Comparison of ENCODE assay signal across 12 cellular contexts in genomic region chr1:148362930-148363810, GRCh38.
DNase-seq lines count a peak whose midpoint lies in the region; ATAC-seq and TF ChIP-seq lines count a peak whose summit lies in the region.
"Had no signal": no experiment of that assay in that cellular context is flagged by ENCODE, and none has a peak within 500 bp of the region (broad histone marks: within the 10 kb centered on the region; RNA-seq: fewer than 3 reads in every experiment).

No MANE protein-coding gene starts in this region.

- H3K36me3 Mint-ChIP-seq in CD4-positive, alpha-beta T cell (ENCODE audit: low read depth) = no peaks in the 10 kb centered on the region
- no peaks in the 10 kb centered on the region for H3K36me3 Mint-ChIP-seq in brain
- H3K36me3 Mint-ChIP-seq in mesothelial cell of epicardium = no peaks in the 10 kb centered on the region

- no peak for TF ChIP-seq EP300 in sigmoid colon (IDR thresholded peaks at IDR 0.05)

- DNase-seq in CD4-positive, alpha-beta T cell = no peak
- DNase-seq in M059J (ENCODE audit: low read depth) = peak; percentile 25
- DNase-seq in mesothelial cell of epicardium (ENCODE audit: low spot score in 2 of 2, unreplicated experiment in 2 of 2) = no peak
- DNase-seq in sigmoid colon = no peak
- no peak for DNase-seq in NCI-H1417 (lab: John Stamatoyannopoulos, UW)
- no peak for DNase-seq in ecto neural progenitor cell (ENCODE audit: low spot score)
- no peak for DNase-seq in SKM-1 (lab: John Stamatoyannopoulos, UW; ENCODE audit: unreplicated experiment)
- DNase-seq: NCI-H2081 treated with DMSO at 0.1 percent for 48 hours had no signal

- no peak overlapping the region for H3K27ac ChIP-seq in CD4-positive, alpha-beta T cell (ENCODE audit: low read depth, low read length)
- H3K27ac ChIP-seq in sigmoid colon = no peak overlapping the region
- H3K27ac ChIP-seq: esophagus muscularis mucosa, HL-60, SJSA1 had no signal

- POLR2A ChIA-PET in CD4-positive, alpha-beta T cell (lab: Charles Lee) = interaction anchor here (1.0 to 1.7 kb wide), 3 partner anchors 9 to 28 kb away, joined by 3 to 6 read pairs (median 4); no protein-coding TSS in a partner anchor

- CTCF ChIA-PET in CD4-positive, alpha-beta T cell (lab: Charles Lee) = interaction anchor here (1.6 kb wide), 1 partner anchor 9 kb away, joined by 3 read pairs; no protein-coding TSS in a partner anchor

- H3K4me3 ChIP-seq in sigmoid colon = peak overlapping the region in 1 of 4 donors; percentile 7
- H3K4me3 ChIP-seq: SJSA1 had no signal

- 76 to 77% methylated on average over 14 of the region's 14 CpGs for WGBS in sigmoid colon, 2 donors

- H3K4me1 ChIP-seq in sigmoid colon = peaks cover 0 to 13% (median 1%) of the 10 kb centered on the region in 4 donors
- H3K4me1 ChIP-seq: SJSA1 had no signal

- TF ChIP-seq CTCF in CD4-positive, alpha-beta T cell (IDR thresholded peaks at IDR 0.05) = no peak
- TF ChIP-seq CTCF in brain (conservative IDR thresholded peaks at IDR 0.05) (no peak), mesothelial cell of epicardium (IDR thresholded peaks at IDR 0.05; ENCODE audit: unreplicated experiment) (no peak), sigmoid colon (IDR thresholded peaks at IDR 0.05) (no peak)

- peaks cover 36% of the 10 kb centered on the region for H3K4me1 Mint-ChIP-seq in CD4-positive, alpha-beta T cell (ENCODE audit: low read depth)
- H3K4me1 Mint-ChIP-seq in brain (peaks cover 17% of the 10 kb centered on the region), mesothelial cell of epicardium (peaks cover 20% of the 10 kb centered on the region)

- H3K9me3 Mint-ChIP-seq in CD4-positive, alpha-beta T cell = no peaks in the 10 kb centered on the region
- H3K9me3 Mint-ChIP-seq in brain (peaks cover 0 to 3% (median 0%) of the 10 kb centered on the region in 5 experiments), mesothelial cell of epicardium (no peaks in the 10 kb centered on the region)

- H3K36me3 ChIP-seq in sigmoid colon = no peaks in the 10 kb centered on the region
- H3K36me3 ChIP-seq: esophagus muscularis mucosa, SJSA1 had no signal

- peak overlapping the region; percentile 51 for H3K27ac Mint-ChIP-seq in CD4-positive, alpha-beta T cell
- H3K27ac Mint-ChIP-seq in brain (peak overlapping the region in 1 of 5 experiments; percentile 32), mesothelial cell of epicardium (peak overlapping the region; percentile 20)

- no peak for ATAC-seq in CD4-positive, alpha-beta T cell (ENCODE audit: poor library complexity)

- intact Hi-C loops in CD4-positive, alpha-beta T cell (cut with DNase I, micrococcal nuclease) = no loop called here
- intact Hi-C loops in sigmoid colon (cut with DNase I) = no loop called here

- no peaks in the 10 kb centered on the region for H3K27me3 Mint-ChIP-seq in CD4-positive, alpha-beta T cell
- H3K27me3 Mint-ChIP-seq in brain (peaks cover 73% of the 10 kb centered on the region), mesothelial cell of epicardium (ENCODE audit: low read depth) (peaks cover 45% of the 10 kb centered on the region)

- H3K4me3 Mint-ChIP-seq in CD4-positive, alpha-beta T cell = peak overlapping the region; percentile 91
- H3K4me3 Mint-ChIP-seq in brain (peak overlapping the region in 4 of 5 experiments; percentile 81 to 92 (median 86)), mesothelial cell of epicardium (peak overlapping the region; percentile 68)

- H3K9me3 ChIP-seq in CD4-positive, alpha-beta T cell (ENCODE audit: control insufficient read depth, low read length) = no peaks in the 10 kb centered on the region
- H3K9me3 ChIP-seq in sigmoid colon = no peaks in the 10 kb centered on the region
- H3K9me3 ChIP-seq: esophagus muscularis mucosa, SJSA1 had no signal

- H3K27me3 ChIP-seq in CD4-positive, alpha-beta T cell (ENCODE audit: control insufficient read depth, insufficient read depth, low read length) = no peaks in the 10 kb centered on the region
- peaks cover 3 to 55% (median 19%) of the 10 kb centered on the region in 3 donors for H3K27me3 ChIP-seq in sigmoid colon
- H3K27me3 ChIP-seq: SJSA1 had no signal

- no peak for TF ChIP-seq POLR2A in sigmoid colon (IDR thresholded peaks at IDR 0.05)
